ENCODE assay signal across 8 cellular contexts in the genomic region with DNA sequence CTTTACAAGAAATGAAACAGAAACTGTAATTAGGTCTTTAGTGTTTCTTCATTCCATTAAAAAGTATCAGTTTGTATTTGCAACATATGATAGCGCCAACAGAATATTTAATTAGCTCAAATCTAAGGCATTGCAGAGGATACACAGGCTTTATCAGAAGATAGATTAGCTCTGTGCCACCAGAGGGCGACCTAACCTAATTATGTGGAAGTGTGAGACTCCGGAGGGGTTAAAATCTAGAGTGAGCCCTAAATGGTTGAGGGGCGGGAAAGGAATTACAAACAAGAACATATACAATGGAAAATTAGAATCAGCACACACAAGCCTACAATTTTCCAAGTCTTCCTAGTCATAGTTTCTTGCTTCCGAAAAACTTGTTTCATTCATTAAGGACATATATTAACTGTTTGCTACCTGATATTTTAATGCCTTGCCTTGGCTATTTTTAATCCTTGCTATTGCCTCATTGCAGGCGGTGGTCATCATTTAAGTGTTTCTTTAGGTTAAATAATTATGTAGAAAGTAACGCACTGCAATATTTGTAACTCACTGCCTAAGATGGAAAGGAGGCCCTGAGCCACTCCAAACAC. TPM values are rescaled to one million over a fixed set of nuclear protein-coding genes. Genes with fewer than 3 reads are reported as not detected.
DNase-seq lines count a peak whose midpoint lies in the region; ATAC-seq and TF ChIP-seq lines count a peak whose summit lies in the region.

No MANE protein-coding gene starts in this region.

- DNase-seq in AML-193 (lab: John Stamatoyannopoulos, UW) (peak; percentile 27 to 37), GM23338 (ENCODE audit: low spot score) (peak; percentile 90), NCI-H345 treated with DMSO at 0.1 percent for 48 hours (lab: John Stamatoyannopoulos, UW; ENCODE audit: unreplicated experiment) (peak; percentile 33), foreskin keratinocyte (peak in 1 of 2 donors; percentile 41), pulmonary artery endothelial cell (ENCODE audit: low read depth, low spot score) (peak; percentile 7)
- peak; percentile 73 for DNase-seq in activated CD8-positive, alpha-beta T cell treated with anti-CD3 and anti-CD28 coated beads for 36 hours

- ATAC-seq in GM23338 (peak; percentile 96), foreskin keratinocyte (peak; percentile 75), GM18873 (IDR thresholded peaks at IDR 0.05; ENCODE audit: low FRiP score, unreplicated experiment) (no peak), HG02623 (IDR thresholded peaks at IDR 0.05; ENCODE audit: unreplicated experiment) (no peak)
- peak; percentile 49 for ATAC-seq in activated CD8-positive, alpha-beta T cell treated with anti-CD3 and anti-CD28 coated beads for 36 hours

- no peak overlapping the region for H3K27ac Mint-ChIP-seq in GM23338
- H3K27ac Mint-ChIP-seq in activated CD8-positive, alpha-beta T cell treated with anti-CD3 and anti-CD28 coated beads for 36 hours: no peak overlapping the region

- H3F3A ChIP-seq in GM23338 (replicated peaks; ENCODE audit: low read depth): no peaks in the 10 kb centered on the region

- no peaks in the 10 kb centered on the region for H3K4me1 Mint-ChIP-seq in GM23338
- no peaks in the 10 kb centered on the region for H3K4me1 Mint-ChIP-seq in activated CD8-positive, alpha-beta T cell treated with anti-CD3 and anti-CD28 coated beads for 36 hours (ENCODE audit: low read depth)

- TF ChIP-seq CTCF in GM23338 (conservative IDR thresholded peaks at IDR 0.05; ENCODE audit: low read depth in 2 of 2) (peak; percentile 77 to 95), foreskin keratinocyte (conservative IDR thresholded peaks at IDR 0.05) (peak; percentile 90)
- TF ChIP-seq CTCF in activated CD8-positive, alpha-beta T cell treated with anti-CD3 and anti-CD28 coated beads for 36 hours (IDR thresholded peaks at IDR 0.05): peak; percentile 68

- intact Hi-C loops in activated CD8-positive, alpha-beta T cell treated with anti-CD3 and anti-CD28 coated beads for 36 hours (cut with micrococcal nuclease): no loop called here

- no peaks in the 10 kb centered on the region for H3K4me1 ChIP-seq in GM23338 (ENCODE audit: insufficient read depth)
- peaks cover 13% of the 10 kb centered on the region for H3K4me1 ChIP-seq in foreskin keratinocyte

- no peak overlapping the region for H2AFZ ChIP-seq in GM23338

- peaks cover 3% of the 10 kb centered on the region for H3K27me3 Mint-ChIP-seq in GM23338 (ENCODE audit: insufficient read depth, low read depth, poor library complexity)
- peaks cover 7% of the 10 kb centered on the region for H3K27me3 Mint-ChIP-seq in activated CD8-positive, alpha-beta T cell treated with anti-CD3 and anti-CD28 coated beads for 36 hours

- CTCF ChIA-PET in activated CD8-positive, alpha-beta T cell treated with anti-CD3 and anti-CD28 coated beads for 36 hours (lab: Charles Lee): interaction anchor here (0.6 to 5.1 kb wide), 27 partner anchors 8 to 673 kb away, joined by 3 to 49 read pairs (median 3); no protein-coding TSS in a partner anchor

- H3K27me3 ChIP-seq in GM23338 (ENCODE audit: insufficient read depth) (no peaks in the 10 kb centered on the region), foreskin keratinocyte (no peaks in the 10 kb centered on the region)

- no peak overlapping the region for H3K4me3 ChIP-seq in GM23338

- no peaks in the 10 kb centered on the region for H3K9me3 Mint-ChIP-seq in GM23338
- H3K9me3 Mint-ChIP-seq in activated CD8-positive, alpha-beta T cell treated with anti-CD3 and anti-CD28 coated beads for 36 hours: no peaks in the 10 kb centered on the region

- no peaks in the 10 kb centered on the region for H3K79me2 ChIP-seq in GM23338 (replicated peaks; ENCODE audit: insufficient read depth)

- no peaks in the 10 kb centered on the region for H3K36me3 ChIP-seq in GM23338 (ENCODE audit: insufficient read depth)

- H4K20me1 ChIP-seq in GM23338 (replicated peaks; ENCODE audit: insufficient read depth): no peaks in the 10 kb centered on the region

- H3K4me3 Mint-ChIP-seq in GM23338: no peak overlapping the region
- no peak overlapping the region for H3K4me3 Mint-ChIP-seq in activated CD8-positive, alpha-beta T cell treated with anti-CD3 and anti-CD28 coated beads for 36 hours

- no peaks in the 10 kb centered on the region for H3K9me2 ChIP-seq in GM23338 (ENCODE audit: insufficient read depth)

- H3K36me3 Mint-ChIP-seq in GM23338 (ENCODE audit: low read depth): no peaks in the 10 kb centered on the region
- no peaks in the 10 kb centered on the region for H3K36me3 Mint-ChIP-seq in activated CD8-positive, alpha-beta T cell treated with anti-CD3 and anti-CD28 coated beads for 36 hours (ENCODE audit: low read depth)

- POLR2A ChIA-PET in activated CD8-positive, alpha-beta T cell treated with anti-CD3 and anti-CD28 coated beads for 36 hours (lab: Charles Lee): no interaction called here

- H3K4me2 ChIP-seq in GM23338: no peak overlapping the region

- H3K27ac ChIP-seq in GM23338 (ENCODE audit: low read depth): no peak overlapping the region
- H3K27ac ChIP-seq in foreskin keratinocyte: no peak overlapping the region

TF ChIP-seq in GM23338, 12 proteins besides CTCF, POLR2A, EP300 and RAD21 (continues in another document):
- TF ChIP-seq EZH2 (IDR thresholded peaks at IDR 0.05; ENCODE audit: low read depth, unreplicated experiment): no peak
- TF ChIP-seq, protein P1, sequence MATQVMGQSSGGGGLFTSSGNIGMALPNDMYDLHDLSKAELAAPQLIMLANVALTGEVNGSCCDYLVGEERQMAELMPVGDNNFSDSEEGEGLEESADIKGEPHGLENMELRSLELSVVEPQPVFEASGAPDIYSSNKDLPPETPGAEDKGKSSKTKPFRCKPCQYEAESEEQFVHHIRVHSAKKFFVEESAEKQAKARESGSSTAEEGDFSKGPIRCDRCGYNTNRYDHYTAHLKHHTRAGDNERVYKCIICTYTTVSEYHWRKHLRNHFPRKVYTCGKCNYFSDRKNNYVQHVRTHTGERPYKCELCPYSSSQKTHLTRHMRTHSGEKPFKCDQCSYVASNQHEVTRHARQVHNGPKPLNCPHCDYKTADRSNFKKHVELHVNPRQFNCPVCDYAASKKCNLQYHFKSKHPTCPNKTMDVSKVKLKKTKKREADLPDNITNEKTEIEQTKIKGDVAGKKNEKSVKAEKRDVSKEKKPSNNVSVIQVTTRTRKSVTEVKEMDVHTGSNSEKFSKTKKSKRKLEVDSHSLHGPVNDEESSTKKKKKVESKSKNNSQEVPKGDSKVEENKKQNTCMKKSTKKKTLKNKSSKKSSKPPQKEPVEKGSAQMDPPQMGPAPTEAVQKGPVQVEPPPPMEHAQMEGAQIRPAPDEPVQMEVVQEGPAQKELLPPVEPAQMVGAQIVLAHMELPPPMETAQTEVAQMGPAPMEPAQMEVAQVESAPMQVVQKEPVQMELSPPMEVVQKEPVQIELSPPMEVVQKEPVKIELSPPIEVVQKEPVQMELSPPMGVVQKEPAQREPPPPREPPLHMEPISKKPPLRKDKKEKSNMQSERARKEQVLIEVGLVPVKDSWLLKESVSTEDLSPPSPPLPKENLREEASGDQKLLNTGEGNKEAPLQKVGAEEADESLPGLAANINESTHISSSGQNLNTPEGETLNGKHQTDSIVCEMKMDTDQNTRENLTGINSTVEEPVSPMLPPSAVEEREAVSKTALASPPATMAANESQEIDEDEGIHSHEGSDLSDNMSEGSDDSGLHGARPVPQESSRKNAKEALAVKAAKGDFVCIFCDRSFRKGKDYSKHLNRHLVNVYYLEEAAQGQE (IDR thresholded peaks at IDR 0.05; ENCODE audit: unreplicated experiment): no peak

RNA-seq across cellular contexts. Expression of a gene that starts 18.0 kb away (rescaled TPM):
- 0.97 and 1.2 TPM in 2 replicates for total RNA-seq in GM23338 (2014; rRNA removed; shearing (Covaris generic))
- polyA plus RNA-seq in GM23338 (2016; fragmentation: Nextera tagmentation; extraction: Ambion mirVana) (1.1 and 1.5 TPM in 2 replicates), foreskin keratinocyte (not detected in 2 replicates)
- total RNA-seq in activated CD8-positive, alpha-beta T cell treated with anti-CD3 and anti-CD28 coated beads for 36 hours: not detected
- total RNA-seq in foreskin keratinocyte (under 0.01 TPM in 2 replicates), pulmonary artery endothelial cell (under 0.01 TPM in 2 replicates)

Comparison
In these comparisons a context has a peak if more than half of its experiments do, and no peak if none do; other contexts are left out.
1. ATAC-seq: peak in GM23338 (single experiment), activated CD8-positive, alpha-beta T cell treated with anti-CD3 and anti-CD28 coated beads for 36 hours (single experiment) and foreskin keratinocyte (single experiment); none in GM18873 (single experiment) and HG02623 (single experiment).
2. Peak in every context shown above with its lines, with median percentiles within 50 percentile points of each other: CTCF ChIP-seq.